In genomic region chr6:42177514-42178364, GRCh38 we compare ENCODE assay signal across 10 cellular contexts. TPM values are rescaled to one million over a fixed set of nuclear protein-coding genes. Genes with fewer than 3 reads are reported as not detected.
DNase-seq lines count a peak whose midpoint lies in the region; ATAC-seq and TF ChIP-seq lines count a peak whose summit lies in the region.
"Had no signal": no experiment of that assay in that cellular context is flagged by ENCODE, and none has a peak within 500 bp of the region (broad histone marks: within the 10 kb centered on the region; RNA-seq: fewer than 3 reads in every experiment).

No MANE protein-coding gene starts in this region.

- DNase-seq in AG04450 (ENCODE audit: low read depth, low spot score) (no peak), Karpas-422 (no peak), choroid plexus epithelial cell (ENCODE audit: low read depth) (no peak), Kasumi-1 (lab: John Stamatoyannopoulos, UW) (no peak)
- peak in 2 of 9 donors; percentile 4 to 41 for DNase-seq in naive thymus-derived CD4-positive, alpha-beta T cell
- DNase-seq: KG1 had no signal

- H3K36me3 ChIP-seq in Karpas-422 (ENCODE audit: insufficient read depth, low read length) = no peaks in the 10 kb centered on the region
- no peaks in the 10 kb centered on the region for H3K36me3 ChIP-seq in naive thymus-derived CD4-positive, alpha-beta T cell (ENCODE audit: control insufficient read depth in 2 of 3, insufficient read depth in 3 of 3, low read length in 3 of 3)

- peaks cover 5 to 16% (median 6%) of the 10 kb centered on the region in 5 donors for H3K27me3 Mint-ChIP-seq in naive thymus-derived CD4-positive, alpha-beta T cell

- H3K4me2 ChIP-seq in Karpas-422 (ENCODE audit: low read depth, low read length, poor library complexity, severe bottlenecking) = peak overlapping the region; percentile 56

- H3K4me1 ChIP-seq in Karpas-422 (ENCODE audit: low read length) = peaks cover 17% of the 10 kb centered on the region
- no peaks in the 10 kb centered on the region for H3K4me1 ChIP-seq in naive thymus-derived CD4-positive, alpha-beta T cell (ENCODE audit: control insufficient read depth in 2 of 2, insufficient read depth in 2 of 2, low read length in 2 of 2)

- H3K9me2 ChIP-seq in Karpas-422 (replicated peaks; ENCODE audit: insufficient read depth, low read length) = no peaks in the 10 kb centered on the region

- intact Hi-C loops in naive thymus-derived CD4-positive, alpha-beta T cell (cut with micrococcal nuclease) = loop anchor here in 1 of 2 donors (5.0 kb wide), 1 partner anchor 370 kb away; no protein-coding TSS in a partner anchor

- H3K4me3 Mint-ChIP-seq in naive thymus-derived CD4-positive, alpha-beta T cell = peak overlapping the region in 4 of 10 donors; percentile 29 to 63 (median 40)

- peak overlapping the region; percentile 27 for H3K4me3 ChIP-seq in AG04450 (ENCODE audit: low read depth, low read length)
- H3K4me3 ChIP-seq in Karpas-422 (ENCODE audit: low read length) = peak overlapping the region; percentile 19; the same call in 1 of the 2 replicates
- peak overlapping the region; percentile 43 for H3K4me3 ChIP-seq in choroid plexus epithelial cell (ENCODE audit: low read depth, low read length)
- no peak overlapping the region for H3K4me3 ChIP-seq in naive thymus-derived CD4-positive, alpha-beta T cell (ENCODE audit: low read length)

- peaks cover 3% of the 10 kb centered on the region for H3K27me3 ChIP-seq in AG04450 (ENCODE audit: control insufficient read depth, insufficient read depth, low read length)
- H3K27me3 ChIP-seq in Karpas-422 (ENCODE audit: low read length) = no peaks in the 10 kb centered on the region
- H3K27me3 ChIP-seq in naive thymus-derived CD4-positive, alpha-beta T cell (ENCODE audit: control insufficient read depth in 2 of 2, insufficient read depth in 2 of 2, low read length in 2 of 2) = no peaks in the 10 kb centered on the region

- H2AFZ ChIP-seq in Karpas-422 (ENCODE audit: low read length) = no peak overlapping the region

- no peaks in the 10 kb centered on the region for H4K20me1 ChIP-seq in Karpas-422 (ENCODE audit: insufficient read depth, low read depth, low read length)

- POLR2A ChIA-PET in AG04450 (lab: Yijun Ruan, JAX) = no interaction called here
- POLR2A ChIA-PET in naive thymus-derived CD4-positive, alpha-beta T cell (lab: Charles Lee) = interaction anchor here (0.6 kb wide), 1 partner anchor 429 kb away, joined by 3 read pairs; no protein-coding TSS in a partner anchor

- peaks cover 0 to 6% (median 3%) of the 10 kb centered on the region in 7 donors for H3K4me1 Mint-ChIP-seq in naive thymus-derived CD4-positive, alpha-beta T cell

- TF ChIP-seq CTCF in AG04450 (IDR thresholded peaks at IDR 0.05; ENCODE audit: low read depth, low read length) (no peak), choroid plexus epithelial cell (conservative IDR thresholded peaks at IDR 0.05; ENCODE audit: low read depth, low read length) (no peak)

- no peaks in the 10 kb centered on the region for H3K36me3 Mint-ChIP-seq in naive thymus-derived CD4-positive, alpha-beta T cell

- H3K27ac ChIP-seq in AG04450 (ENCODE audit: low read depth, low read length) = no peak overlapping the region
- H3K27ac ChIP-seq in Karpas-422 (ENCODE audit: low read length) = peak overlapping the region; percentile 62; the same call in 1 of the 2 replicates
- no peak overlapping the region for H3K27ac ChIP-seq in naive thymus-derived CD4-positive, alpha-beta T cell (ENCODE audit: low read depth, low read length)

- CTCF ChIA-PET in AG04450 (lab: Charles Lee) = interaction anchor here (0.7 kb wide), 2 partner anchors 9 to 370 kb away, joined by 3 to 5 read pairs; no protein-coding TSS in a partner anchor
- CTCF ChIA-PET in naive thymus-derived CD4-positive, alpha-beta T cell (lab: Charles Lee) = interaction anchor here (0.6 to 0.7 kb wide), 2 partner anchors 14 to 346 kb away, joined by 3 read pairs; no protein-coding TSS in a partner anchor

- peak; percentile 51 for ATAC-seq in naive thymus-derived CD4-positive, alpha-beta T cell
- ATAC-seq in HG02970 (IDR thresholded peaks at IDR 0.05; ENCODE audit: low FRiP score, unreplicated experiment) (no peak), HG03039 (IDR thresholded peaks at IDR 0.05; ENCODE audit: unreplicated experiment) (no peak), GM18502 (IDR thresholded peaks at IDR 0.05; ENCODE audit: poor library complexity, unreplicated experiment) (no peak)

- H3K9me3 Mint-ChIP-seq in naive thymus-derived CD4-positive, alpha-beta T cell = peaks cover 0 to 1% (median 0%) of the 10 kb centered on the region in 11 donors

- peak overlapping the region in 1 of 9 donors; percentile 81 for H3K27ac Mint-ChIP-seq in naive thymus-derived CD4-positive, alpha-beta T cell

- no peaks in the 10 kb centered on the region; the same call in 1 of the 2 replicates for H3K9me3 ChIP-seq in AG04450 (ENCODE audit: control insufficient read depth, insufficient read depth, low read length)
- no peaks in the 10 kb centered on the region for H3K9me3 ChIP-seq in Karpas-422 (ENCODE audit: low read length)
- H3K9me3 ChIP-seq in naive thymus-derived CD4-positive, alpha-beta T cell (ENCODE audit: control insufficient read depth in 2 of 3, low read length in 3 of 3) = no peaks in the 10 kb centered on the region

- no peak overlapping the region for H3K9ac ChIP-seq in Karpas-422 (ENCODE audit: low read length)

- H3K79me2 ChIP-seq in Karpas-422 (ENCODE audit: low read length) = no peaks in the 10 kb centered on the region

RNA-seq across cellular contexts. Expression of gene GUCA1A, which starts 4.6 kb away (rescaled TPM):
- polyA plus RNA-seq in AG04450 (2011; rRNA removed) = 1.5 and 1.9 TPM in 2 replicates
- 0.26 and 0.87 TPM in 2 replicates for polyA minus RNA-seq in AG04450 (2011; rRNA and poly(A)+ RNA removed)
- total RNA-seq in Karpas-422 (2014; rRNA removed; shearing (Covaris generic); ENCODE audit: low replicate concordance) = not detected in 2 replicates
- total RNA-seq in naive thymus-derived CD4-positive, alpha-beta T cell = not detected
- polyA plus RNA-seq in naive thymus-derived CD4-positive, alpha-beta T cell = not detected
- polyA plus RNA-seq: keratinocyte had no signal

RNA-seq across cellular contexts. Expression of gene GUCA1B, which starts 17.0 kb away (rescaled TPM):
- 0.21 and 0.40 TPM in 2 replicates for polyA plus RNA-seq in AG04450 (2011; rRNA removed)
- polyA minus RNA-seq in AG04450 (2011; rRNA and poly(A)+ RNA removed) = 0.39 and 0.46 TPM in 2 replicates
- total RNA-seq in Karpas-422 (2014; rRNA removed; shearing (Covaris generic); ENCODE audit: low replicate concordance) = not detected in 2 replicates
- total RNA-seq in naive thymus-derived CD4-positive, alpha-beta T cell = 1 to 10 TPM; 1.0 to 6.9 (median 4.9) TPM
- under 1 TPM in 1 of 2 donors, not detected in 1; 0.28 TPM for polyA plus RNA-seq in naive thymus-derived CD4-positive, alpha-beta T cell

RNA-seq across cellular contexts. Expression of gene C6orf132, which starts 35.3 kb away (rescaled TPM):
- 0.68 and 1.1 TPM in 2 replicates for polyA plus RNA-seq in AG04450 (2011; rRNA removed)
- polyA minus RNA-seq in AG04450 (2011; rRNA and poly(A)+ RNA removed) = 0.52 and 1.2 TPM in 2 replicates
- total RNA-seq in Karpas-422 (2014; rRNA removed; shearing (Covaris generic); ENCODE audit: low replicate concordance) = 0.11 and 0.83 TPM in 2 replicates
- under 1 TPM in 1 of 5 experiments, not detected in 4; 0.07 TPM for total RNA-seq in naive thymus-derived CD4-positive, alpha-beta T cell
- polyA plus RNA-seq in naive thymus-derived CD4-positive, alpha-beta T cell = not detected

RNA-seq across cellular contexts. Expression of gene MRPS10, which starts 39.9 kb away (rescaled TPM):
- 45.4 and 63.2 TPM in 2 replicates for polyA plus RNA-seq in AG04450 (2011; rRNA removed)
- 10.4 and 17.6 TPM in 2 replicates for polyA minus RNA-seq in AG04450 (2011; rRNA and poly(A)+ RNA removed)
- 34.7 and 54.2 TPM in 2 replicates for total RNA-seq in Karpas-422 (2014; rRNA removed; shearing (Covaris generic); ENCODE audit: low replicate concordance)
- total RNA-seq in naive thymus-derived CD4-positive, alpha-beta T cell = 10 to 100 TPM; 17.0 to 30.3 (median 25.3) TPM
- 10 to 100 TPM; 41.0 to 60.9 TPM for polyA plus RNA-seq in naive thymus-derived CD4-positive, alpha-beta T cell
